Comparison of ENCODE assay signal across 1 cellular context in the genomic region with DNA sequence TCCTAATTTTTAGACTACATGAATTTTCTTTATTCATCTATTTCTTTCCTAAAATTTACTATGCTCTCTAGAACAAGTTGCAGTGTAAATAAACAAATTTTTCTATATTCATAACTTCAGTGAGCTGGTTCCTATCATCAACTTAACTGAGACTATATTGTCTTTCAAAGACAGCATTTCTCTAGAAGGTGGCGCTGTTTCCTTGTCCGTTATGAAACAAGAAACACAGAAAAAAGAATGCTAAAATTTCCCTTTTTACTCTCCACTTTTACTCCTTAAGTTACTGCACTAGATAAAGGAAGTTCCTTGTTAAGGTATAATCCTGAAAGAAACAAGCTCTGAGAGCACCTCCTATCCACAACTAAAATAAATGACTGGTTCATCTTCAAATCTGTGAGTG.
TF ChIP-seq lines count a peak whose summit lies in the region.

No MANE protein-coding gene starts in this region.

TF ChIP-seq in IMR-90, 13 proteins besides CTCF, POLR2A, EP300 and RAD21 (continued from another document):
- TF ChIP-seq, protein P1, sequence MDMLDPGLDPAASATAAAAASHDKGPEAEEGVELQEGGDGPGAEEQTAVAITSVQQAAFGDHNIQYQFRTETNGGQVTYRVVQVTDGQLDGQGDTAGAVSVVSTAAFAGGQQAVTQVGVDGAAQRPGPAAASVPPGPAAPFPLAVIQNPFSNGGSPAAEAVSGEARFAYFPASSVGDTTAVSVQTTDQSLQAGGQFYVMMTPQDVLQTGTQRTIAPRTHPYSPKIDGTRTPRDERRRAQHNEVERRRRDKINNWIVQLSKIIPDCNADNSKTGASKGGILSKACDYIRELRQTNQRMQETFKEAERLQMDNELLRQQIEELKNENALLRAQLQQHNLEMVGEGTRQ (IDR thresholded peaks at IDR 0.05; ENCODE audit: low read depth, low read length): no peak
- TF ChIP-seq NFE2L2 (IDR thresholded peaks at IDR 0.05; ENCODE audit: low read depth, low read length) (no peak), RFX5 (IDR thresholded peaks at IDR 0.05; ENCODE audit: low read depth, low read length) (no peak), CHD1 (IDR thresholded peaks at IDR 0.05; ENCODE audit: low read depth, low read length) (no peak), FOS (IDR thresholded peaks at IDR 0.05; ENCODE audit: low read depth, low read length) (no peak), CEBPB (IDR thresholded peaks at IDR 0.05; ENCODE audit: low read depth, low read length) (no peak), MAZ (IDR thresholded peaks at IDR 0.05; ENCODE audit: borderline replicate concordance, low read depth, low read length) (no peak), BHLHE40 (IDR thresholded peaks at IDR 0.05; ENCODE audit: low read depth, low read length) (no peak), RCOR1 (IDR thresholded peaks at IDR 0.05; ENCODE audit: insufficient replicate concordance, low read length) (no peak)
- TF ChIP-seq, protein P2, sequence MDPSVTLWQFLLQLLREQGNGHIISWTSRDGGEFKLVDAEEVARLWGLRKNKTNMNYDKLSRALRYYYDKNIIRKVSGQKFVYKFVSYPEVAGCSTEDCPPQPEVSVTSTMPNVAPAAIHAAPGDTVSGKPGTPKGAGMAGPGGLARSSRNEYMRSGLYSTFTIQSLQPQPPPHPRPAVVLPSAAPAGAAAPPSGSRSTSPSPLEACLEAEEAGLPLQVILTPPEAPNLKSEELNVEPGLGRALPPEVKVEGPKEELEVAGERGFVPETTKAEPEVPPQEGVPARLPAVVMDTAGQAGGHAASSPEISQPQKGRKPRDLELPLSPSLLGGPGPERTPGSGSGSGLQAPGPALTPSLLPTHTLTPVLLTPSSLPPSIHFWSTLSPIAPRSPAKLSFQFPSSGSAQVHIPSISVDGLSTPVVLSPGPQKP (IDR thresholded peaks at IDR 0.05; ENCODE audit: borderline replicate concordance, low read depth, low read length): no peak
